In the genomic region with DNA sequence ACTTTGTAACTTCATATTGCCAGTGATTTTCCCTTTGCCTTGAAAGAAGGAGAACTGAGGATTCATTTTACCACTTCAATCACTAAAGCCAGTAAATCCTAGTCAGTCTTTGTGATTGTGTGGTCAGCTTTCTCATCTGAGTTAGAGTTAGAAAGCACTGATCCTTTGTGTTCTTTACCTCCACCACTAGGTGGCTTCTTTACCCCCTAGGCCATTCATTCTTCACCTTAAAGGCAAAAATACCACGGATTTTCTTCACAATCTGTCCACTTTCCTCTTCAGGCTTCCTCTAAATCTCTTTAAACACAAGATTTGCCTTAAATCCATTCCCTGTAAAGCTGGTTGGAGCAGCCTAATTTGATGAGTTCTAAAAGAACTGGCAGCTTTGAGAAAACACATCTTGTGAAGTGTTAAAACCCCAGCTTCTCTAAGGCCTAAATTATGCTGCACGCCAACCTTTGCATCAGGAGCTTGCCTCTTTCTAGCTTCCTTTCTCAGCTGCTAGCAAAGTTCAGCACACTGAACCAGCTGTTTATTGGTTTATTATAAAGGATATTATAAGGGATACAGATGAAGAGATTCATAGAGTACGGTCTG, we compare ENCODE assay signal across 8 cellular contexts. TPM values are rescaled to one million over a fixed set of nuclear protein-coding genes. Genes with fewer than 3 reads are reported as not detected.
DNase-seq lines count a peak whose midpoint lies in the region; ATAC-seq, FAIRE-seq and TF ChIP-seq lines count a peak whose summit lies in the region.

No MANE protein-coding gene starts in this region.

- peak; percentile 77 for TF ChIP-seq CTCF in A549 (IDR thresholded peaks at IDR 0.05)

- no peak overlapping the region for H4K91ac ChIP-seq in trophoblast cell (ENCODE audit: low read depth, low read length)

- TF ChIP-seq POLR2A in A549 (IDR thresholded peaks at IDR 0.05; ENCODE audit: low read length) = no peak

- POLR2A ChIA-PET in A549 (lab: Yijun Ruan, JAX) = interaction anchor here (0.6 kb wide), 1 partner anchor 21 kb away, joined by 3 read pairs; a partner anchor contains a TSS

- H2BK120ac ChIP-seq in trophoblast cell (ENCODE audit: insufficient read depth, low read length, poor library complexity) = no peak overlapping the region

- H3K27ac ChIP-seq in A549 (peak overlapping the region in 1 of 2 experiments; percentile 48; a peak in 2 of 6 replicates), ectodermal cell (ENCODE audit: insufficient read depth, low read depth, low read length, poor library complexity, severe bottlenecking) (peak overlapping the region; percentile 60), trophoblast cell (ENCODE audit: low read depth, low read length) (no peak overlapping the region)

- no peak overlapping the region for H2BK12ac ChIP-seq in trophoblast cell (ENCODE audit: low read length)

- peaks cover 16% of the 10 kb centered on the region for H3K36me3 ChIP-seq in ectodermal cell (ENCODE audit: control insufficient read depth, insufficient read depth, low read length)
- H3K36me3 ChIP-seq in trophoblast cell (ENCODE audit: control insufficient read depth in 1 of 2, insufficient read depth in 2 of 2, low read length in 2 of 2) = peaks cover 22 to 28% of the 10 kb centered on the region in 2 experiments

- H2BK5ac ChIP-seq in trophoblast cell (ENCODE audit: low read depth, low read length, poor library complexity) = no peak overlapping the region

- in situ Hi-C loops in G401 (cut with HindIII; ENCODE audit: low sequenced_read_pairs) = no loop called here

- TF ChIP-seq EP300 in A549 (IDR thresholded peaks at IDR 0.05) = no peak

- H3K4me3 ChIP-seq in A549 = no peak overlapping the region
- no peak overlapping the region for H3K4me3 ChIP-seq in ectodermal cell (ENCODE audit: insufficient read depth, low read depth, low read length)
- no peak overlapping the region for H3K4me3 ChIP-seq in trophoblast cell (ENCODE audit: low read depth, low read length)

- no peak overlapping the region for H3K4me2 ChIP-seq in A549
- no peak overlapping the region for H3K4me2 ChIP-seq in trophoblast cell (ENCODE audit: low read length)

- H3K18ac ChIP-seq in trophoblast cell (ENCODE audit: low read length) = no peak overlapping the region

- ATAC-seq in A549 (peak; percentile 93 to 94), HG03439 (IDR thresholded peaks at IDR 0.05; ENCODE audit: unreplicated experiment) (no peak)

- H3K4me1 ChIP-seq in A549 (peaks cover 14% of the 10 kb centered on the region), ectodermal cell (ENCODE audit: control insufficient read depth, insufficient read depth, low read length) (no peaks in the 10 kb centered on the region), trophoblast cell (ENCODE audit: control insufficient read depth in 1 of 2, insufficient read depth in 2 of 2, low read length in 2 of 2) (no peaks in the 10 kb centered on the region)

- peak; percentile 74 for FAIRE-seq in A549 (lab: Jason Lieb, UNC)

- H3K9me3 ChIP-seq in A549 (no peaks in the 10 kb centered on the region), ectodermal cell (ENCODE audit: control insufficient read depth, low read length) (no peaks in the 10 kb centered on the region), trophoblast cell (ENCODE audit: insufficient read depth, low read depth, low read length) (no peaks in the 10 kb centered on the region)

- H2AK5ac ChIP-seq in trophoblast cell (ENCODE audit: low read length) = no peak overlapping the region

- no peak overlapping the region for H2AFZ ChIP-seq in trophoblast cell (ENCODE audit: insufficient read depth, low read length, poor library complexity)

- no peak overlapping the region for H3K9ac ChIP-seq in trophoblast cell (ENCODE audit: low read length)

- H3K14ac ChIP-seq in trophoblast cell (ENCODE audit: low read length) = no peak overlapping the region

- peak; percentile 38 to 64 for DNase-seq in A549 (ENCODE audit: low read depth in 1 of 2, low spot score in 1 of 2)
- DNase-seq in G401 (ENCODE audit: low spot score) = peak; percentile 34
- peak; percentile 5 for DNase-seq in NCI-H1694 (lab: John Stamatoyannopoulos, UW)
- peak; percentile 22 to 82 for DNase-seq in trophoblast cell
- no peak for DNase-seq in DMS153 (lab: John Stamatoyannopoulos, UW)
- DNase-seq in NK-92 treated with Interleukin-12 subunit alpha and Interleukin-12 subunit beta, amount 100 ng/mL, for 24 hours (lab: John Stamatoyannopoulos, UW) = no peak

- no peak overlapping the region for H3K23ac ChIP-seq in trophoblast cell (ENCODE audit: low read length)

- WGBS in A549 (ENCODE audit: missing lambda C conversion rate) = 61% methylated on average over 3 of the region's 3 CpGs
- 71 to 80% methylated on average over 3 of the region's 3 CpGs for WGBS in ectodermal cell, 2 experiments
- WGBS in trophoblast cell (ENCODE audit: extremely low coverage, insufficient coverage, insufficient read length) = no CpG with 5 or more reads among the region's 3 CpGs

- CTCF ChIA-PET in A549 (lab: Yijun Ruan, JAX) = interaction anchor here (0.6 to 7.0 kb wide), 27 partner anchors 8 to 293 kb away, joined by 3 to 73 read pairs (median 5); a partner anchor contains a TSS

- TF ChIP-seq RAD21 in A549 (conservative IDR thresholded peaks at IDR 0.05 in 1 of 2, IDR thresholded peaks at IDR 0.05 in 1 of 2) = peak; percentile 47 to 55

- no peak overlapping the region for H3K4ac ChIP-seq in trophoblast cell (ENCODE audit: low read depth, low read length)

- no peak overlapping the region for H4K12ac ChIP-seq in trophoblast cell (ENCODE audit: low read depth, low read length)

- H3K79me2 ChIP-seq in trophoblast cell (ENCODE audit: control insufficient read depth, insufficient read depth, low read length, poor library complexity) = no peaks in the 10 kb centered on the region

- H3K27me3 ChIP-seq in ectodermal cell (ENCODE audit: control insufficient read depth, insufficient read depth, low read length, poor library complexity, severe bottlenecking) (no peaks in the 10 kb centered on the region), trophoblast cell (ENCODE audit: insufficient read depth, low read length) (no peaks in the 10 kb centered on the region)

- no peaks in the 10 kb centered on the region for H3K79me1 ChIP-seq in trophoblast cell (ENCODE audit: low read length)

- no peak overlapping the region for H4K8ac ChIP-seq in trophoblast cell (ENCODE audit: low read depth, low read length)

TF ChIP-seq in A549, 52 proteins besides CTCF, POLR2A, EP300 and RAD21:
- peak; percentile 64 for TF ChIP-seq SMC3 (IDR thresholded peaks at IDR 0.05)
- TF ChIP-seq, protein P1, sequence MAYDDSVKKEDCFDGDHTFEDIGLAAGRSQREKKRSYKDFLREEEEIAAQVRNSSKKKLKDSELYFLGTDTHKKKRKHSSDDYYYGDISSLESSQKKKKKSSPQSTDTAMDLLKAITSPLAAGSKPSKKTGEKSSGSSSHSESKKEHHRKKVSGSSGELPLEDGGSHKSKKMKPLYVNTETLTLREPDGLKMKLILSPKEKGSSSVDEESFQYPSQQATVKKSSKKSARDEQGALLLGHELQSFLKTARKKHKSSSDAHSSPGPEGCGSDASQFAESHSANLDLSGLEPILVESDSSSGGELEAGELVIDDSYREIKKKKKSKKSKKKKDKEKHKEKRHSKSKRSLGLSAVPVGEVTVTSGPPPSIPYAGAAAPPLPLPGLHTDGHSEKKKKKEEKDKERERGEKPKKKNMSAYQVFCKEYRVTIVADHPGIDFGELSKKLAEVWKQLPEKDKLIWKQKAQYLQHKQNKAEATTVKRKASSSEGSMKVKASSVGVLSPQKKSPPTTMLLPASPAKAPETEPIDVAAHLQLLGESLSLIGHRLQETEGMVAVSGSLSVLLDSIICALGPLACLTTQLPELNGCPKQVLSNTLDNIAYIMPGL (CRISPR knock-in tag; IDR thresholded peaks at IDR 0.05; ENCODE audit: borderline replicate concordance) = no peak

RNA-seq across cellular contexts. Expression of a gene that starts 20.4 kb away (rescaled TPM):
- 20.9 and 27.2 TPM in 2 replicates for polyA plus RNA-seq in A549 (2011; rRNA removed)
- 3.5 and 3.6 TPM in 2 replicates for polyA plus RNA-seq in A549 (2012; cell fraction: cytosol; rRNA removed)
- polyA plus RNA-seq in A549 (2012; cell fraction: nucleus; rRNA removed) = 4.8 and 6.8 TPM in 2 replicates
- polyA plus RNA-seq in A549 (2017; fragmentation: RNase III; extraction: RNeasy Plus Mini Kit Qiagen cat#74134 plus additional on column Dnase treatment) = 8.6 to 10.0 TPM (median 8.7 TPM) in 3 replicates
- 13.8 and 14.5 TPM in 2 replicates for polyA minus RNA-seq in A549 (2011; rRNA and poly(A)+ RNA removed)
- total RNA-seq in G401 (2014; rRNA removed; shearing (Covaris generic)) = 13.0 and 21.4 TPM in 2 replicates
- polyA plus RNA-seq in ectodermal cell (2013, experiment 1 of 4) = 18.3 TPM
- polyA plus RNA-seq in ectodermal cell (2013, experiment 2 of 4) = 17.1 TPM
- 12.1 TPM for polyA plus RNA-seq in ectodermal cell (2013, experiment 3 of 4)
- polyA plus RNA-seq in ectodermal cell (2013, experiment 4 of 4) = 16.5 TPM
- 11.3 and 11.6 TPM in 2 replicates for polyA plus RNA-seq in trophoblast cell (2013)

Comparison
In these comparisons a context has a peak if more than half of its experiments do, and no peak if none do; other contexts are left out.
1. DNase-seq: peak in A549 (2 of 2), G401 (single experiment), NCI-H1694 (single experiment) and trophoblast cell (2 of 2); none in DMS153 (single experiment) and NK-92 treated with Interleukin-12 subunit alpha and Interleukin-12 subunit beta, amount 100 ng/mL, for 24 hours (single experiment).